In genomic region chr13:102028846-102029245, GRCh38 we compare ENCODE assay signal across 18 cellular contexts.
"Had no signal": no experiment of that assay in that cellular context is flagged by ENCODE, and none has a peak within 500 bp of the region (broad histone marks: within the 10 kb centered on the region; RNA-seq: fewer than 3 reads in every experiment).

No MANE protein-coding gene starts in this region.

- H3K36me3 ChIP-seq: neural progenitor cell, stomach, thoracic aorta, WERI-Rb-1 had no signal

- H3K27me3 ChIP-seq: neural progenitor cell, stomach had no signal

- H3K4me2 ChIP-seq: neural progenitor cell had no signal

- H3K79me2 ChIP-seq: parathyroid adenoma had no signal

- H3K9me3 ChIP-seq: stomach, thoracic aorta had no signal

- H3K4me1 ChIP-seq: parathyroid adenoma had no signal

- FAIRE-seq: bronchial epithelial cell had no signal

- H3K27ac ChIP-seq: neural progenitor cell, parathyroid adenoma, skin epidermis, stomach, thoracic aorta, WERI-Rb-1 had no signal

- H3K4me3 ChIP-seq: dorsolateral prefrontal cortex, lung, neural progenitor cell, skin epidermis, stomach, thoracic aorta had no signal

- H3K9ac ChIP-seq: neural progenitor cell, parathyroid adenoma had no signal

- H2AFZ ChIP-seq: neural progenitor cell, parathyroid adenoma had no signal

- DNase-seq: activated CD4-positive, alpha-beta T cell treated with anti-CD3 and anti-CD28 coated beads for 4 hours; activated CD8-positive, alpha-beta memory T cell treated with anti-CD3 and anti-CD28 coated beads, Interleukin-2, amount 50 U/mL, for 4 hours; activated CD8-positive, alpha-beta T cell treated with anti-CD3 and anti-CD28 coated beads for 36 hours; activated gamma-delta T cell treated with Interleukin-2 at 50 U/mL for 16 hours; activated naive CD8-positive, alpha-beta T cell treated with anti-CD3 and anti-CD28 coated beads for 36 hours; activated T-cell treated with anti-CD3 and anti-CD28 coated beads, Interleukin-2, amount 50 U/mL, for 72 hours; glutamatergic neuron; midbrain; retina; stomach; WERI-Rb-1 had no signal
